8 cellular contexts compared by ENCODE assay signal in the genomic region with DNA sequence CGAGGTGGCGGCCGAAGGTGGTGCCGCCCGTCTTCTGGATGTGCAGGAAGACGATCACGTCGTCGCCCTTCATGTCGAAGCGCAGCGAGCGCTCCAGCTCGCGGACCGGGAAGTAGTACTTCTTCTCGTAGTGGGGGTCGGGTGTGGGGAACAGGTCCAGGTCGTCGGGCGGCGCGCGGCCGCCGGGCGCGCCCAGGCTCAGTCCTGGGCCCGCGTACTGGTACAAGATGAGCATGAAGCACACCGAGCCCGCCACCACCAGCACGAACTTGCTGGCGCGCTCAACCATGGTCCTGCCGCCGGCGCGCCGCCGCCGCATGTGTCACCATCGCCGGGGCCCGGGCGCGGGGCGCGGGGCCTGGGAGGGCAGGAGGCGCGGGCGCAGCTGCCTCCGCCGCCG. TPM values are rescaled to one million over a fixed set of nuclear protein-coding genes. Genes with fewer than 3 reads are reported as not detected.
DNase-seq lines count a peak whose midpoint lies in the region; ATAC-seq and TF ChIP-seq lines count a peak whose summit lies in the region.
"Not testable (repeated sequence)": the region's sequence is repeated elsewhere in the genome, so short reads cannot be mapped to it uniquely, and the experiment has no call there.

No MANE protein-coding gene starts in this region.

- 2 to 8% methylated on average over 13 to 30 of the region's 55 CpGs for WGBS in GM23248 (ENCODE audit: low coverage in 1 of 2, low lambda C conversion rate in 2 of 2, missing lambda C conversion rate in 2 of 2), 2 experiments
- WGBS in stomach, 5 donors = 1 to 3% (median 1%) methylated on average over 25 to 44 of the region's 55 CpGs; no CpG with 5 or more reads in 2 of the 5 donors

- H3K9me3 ChIP-seq in GM23248 (ENCODE audit: low read depth); RWPE2 (ENCODE audit: severe bottlenecking); mononuclear cell (ENCODE audit: low read depth, low read length); stomach: not testable (repeated sequence)

- not testable (repeated sequence) for H3K4me2 ChIP-seq in GM23248 (ENCODE audit: unreplicated experiment)

- not testable (repeated sequence) for H2AFZ ChIP-seq in GM23248

- in situ Hi-C loops in GM23248 (cut with MboI) = not testable (repeated sequence)

- H3K27me3 Mint-ChIP-seq in activated naive CD4-positive, alpha-beta T cell treated with anti-CD3 and anti-CD28 coated beads, Interleukin-2, amount 50 U/mL, for 24 hours = not testable (repeated sequence)

- H3K4me1 Mint-ChIP-seq in activated naive CD4-positive, alpha-beta T cell treated with anti-CD3 and anti-CD28 coated beads, Interleukin-2, amount 50 U/mL, for 24 hours = peaks cover 40% of the 10 kb centered on the region

- not testable (repeated sequence) for H3K27ac ChIP-seq in GM23248; RWPE2 (ENCODE audit: poor library complexity, severe bottlenecking)
- H3K27ac ChIP-seq in stomach = peak overlapping the region in 3 of 5 donors; percentile 7 to 78 (median 70)

- not testable (repeated sequence) for H3K36me3 Mint-ChIP-seq in activated naive CD4-positive, alpha-beta T cell treated with anti-CD3 and anti-CD28 coated beads, Interleukin-2, amount 50 U/mL, for 24 hours

- not testable (repeated sequence) for TF ChIP-seq CTCF in RWPE2 (IDR thresholded peaks at IDR 0.05; ENCODE audit: poor library complexity, severe bottlenecking); fibroblast of mammary gland (conservative IDR thresholded peaks at IDR 0.05; ENCODE audit: control insufficient read depth, insufficient read depth, low read depth, low read length); stomach (IDR thresholded peaks at IDR 0.05)

- H3F3A ChIP-seq in GM23248 (ENCODE audit: insufficient read depth) = not testable (repeated sequence)

- H3K4me3 ChIP-seq in GM23248 = peak overlapping the region; percentile 97
- peak overlapping the region; percentile 76 for H3K4me3 ChIP-seq in RWPE2 (ENCODE audit: severe bottlenecking)
- H3K4me3 ChIP-seq in fibroblast of mammary gland (ENCODE audit: control insufficient read depth, low read depth, low read length) = peak overlapping the region; percentile 35
- peak overlapping the region; percentile 48 for H3K4me3 ChIP-seq in mononuclear cell (ENCODE audit: low read length)
- H3K4me3 ChIP-seq in stomach = peak overlapping the region; percentile 65 to 86 (median 75)

- intact Hi-C loops in stomach (cut with DNase I; ENCODE audit: low total_unique reads) = not testable (repeated sequence)

- not testable (repeated sequence) for H3K4me1 ChIP-seq in GM23248 (ENCODE audit: insufficient read depth); RWPE2 (ENCODE audit: insufficient read depth, poor library complexity, severe bottlenecking)
- H3K4me1 ChIP-seq in mononuclear cell (ENCODE audit: insufficient read depth, low read length) (peaks cover 40% of the 10 kb centered on the region), stomach (peaks cover 42 to 71% (median 70%) of the 10 kb centered on the region in 4 donors)

- ATAC-seq in HG03460 (IDR thresholded peaks at IDR 0.05; ENCODE audit: unreplicated experiment) = peak; percentile 5
- ATAC-seq in RWPE2 (ENCODE audit: low read depth) = not testable (repeated sequence)

- H3K79me2 ChIP-seq in GM23248 (ENCODE audit: insufficient read depth) = peaks cover 46% of the 10 kb centered on the region

- H4K20me1 ChIP-seq in GM23248 (ENCODE audit: insufficient read depth) = not testable (repeated sequence)

- H3K9me3 Mint-ChIP-seq in activated naive CD4-positive, alpha-beta T cell treated with anti-CD3 and anti-CD28 coated beads, Interleukin-2, amount 50 U/mL, for 24 hours = not testable (repeated sequence)

- H3K27me3 ChIP-seq in GM23248 (replicated peaks; ENCODE audit: insufficient read depth); RWPE2 (ENCODE audit: insufficient read depth, poor library complexity, severe bottlenecking); mononuclear cell (ENCODE audit: insufficient read depth, low read length); stomach: not testable (repeated sequence)

- not testable (repeated sequence) for TF ChIP-seq POLR2A in stomach (IDR thresholded peaks at IDR 0.05)

- H3K9me2 ChIP-seq in GM23248 (ENCODE audit: insufficient read depth) = not testable (repeated sequence)

- not testable (repeated sequence) for H3K9ac ChIP-seq in GM23248

- H3K36me3 ChIP-seq in GM23248 (ENCODE audit: low read depth); RWPE2 (ENCODE audit: low read depth); stomach: not testable (repeated sequence)

- peak overlapping the region; percentile 67 for H3K4me3 Mint-ChIP-seq in activated naive CD4-positive, alpha-beta T cell treated with anti-CD3 and anti-CD28 coated beads, Interleukin-2, amount 50 U/mL, for 24 hours

- TF ChIP-seq EP300 in stomach (IDR thresholded peaks at IDR 0.05) = not testable (repeated sequence)

- H3K27ac Mint-ChIP-seq in activated naive CD4-positive, alpha-beta T cell treated with anti-CD3 and anti-CD28 coated beads, Interleukin-2, amount 50 U/mL, for 24 hours = not testable (repeated sequence)

- DNase-seq in ELR (ENCODE audit: low read depth) (peak; percentile 32), GM23248 (peak; percentile 58), stomach (peak; percentile 25)
- not testable (repeated sequence) for DNase-seq in RWPE2 (ENCODE audit: low spot score); fibroblast of mammary gland (ENCODE audit: low read depth)

RNA-seq across cellular contexts. Expression of a gene that starts 0.4 kb away (rescaled TPM):
- total RNA-seq in GM23248 (2014; rRNA removed; shearing (Covaris generic)) = 27.3 and 35.8 TPM in 2 replicates
- 3.3 and 4.0 TPM in 2 replicates for polyA plus RNA-seq in GM23248 (2016; fragmentation: Nextera tagmentation; extraction: Ambion mirVana)
- total RNA-seq in mononuclear cell = 15.1 TPM
- 100 to 1,000 TPM in 1 of 5 donors, 10 to 100 TPM in 2, 1 to 10 TPM in 2; 2.9 to 178 (median 20.7) TPM for total RNA-seq in stomach
- 10 to 100 TPM in 2 of 3 donors, 1 to 10 TPM in 1; 5.8 to 15.2 (median 10.5) TPM for polyA plus RNA-seq in stomach

Comparison
In these comparisons a context has a peak if more than half of its experiments do, and no peak if none do; other contexts are left out.
1. H3K4me3 ChIP-seq: peak in every context shown above with its lines; median percentile 97 in GM23248; 76 in RWPE2; 75 in stomach; 48 in mononuclear cell; 35 in fibroblast of mammary gland.